Comparison of ENCODE assay signal across 30 cellular contexts in genomic region chr9:7760014-7760415, GRCh38. TPM values are rescaled to one million over a fixed set of nuclear protein-coding genes. Genes with fewer than 3 reads are reported as not detected.
DNase-seq lines count a peak whose midpoint lies in the region; ATAC-seq and TF ChIP-seq lines count a peak whose summit lies in the region.
"Had no signal": no experiment of that assay in that cellular context is flagged by ENCODE, and none has a peak within 500 bp of the region (broad histone marks: within the 10 kb centered on the region; RNA-seq: fewer than 3 reads in every experiment).

No MANE protein-coding gene starts in this region.

- H3K9me3 ChIP-seq in adipocyte (ENCODE audit: control insufficient read depth, low read length) (peaks cover 8% of the 10 kb centered on the region), gastroesophageal sphincter (peaks cover 0 to 6% (median 0%) of the 10 kb centered on the region in 3 donors)
- H3K9me3 ChIP-seq: colonic mucosa, pancreas, testis had no signal

- no peaks in the 10 kb centered on the region for H3K36me3 ChIP-seq in adipocyte (ENCODE audit: control insufficient read depth, insufficient read depth, low read length, severe bottlenecking)
- no peaks in the 10 kb centered on the region for H3K36me3 ChIP-seq in gastroesophageal sphincter
- H3K36me3 ChIP-seq: colonic mucosa, pancreas had no signal

- WGBS in gastroesophageal sphincter (ENCODE audit: low coverage in 1 of 2), 2 donors: 60% methylated on average over 1 of the region's 1 CpG; no CpG with 5 or more reads in 1 of the 2 donors

- peak; percentile 68 for ATAC-seq in gastroesophageal sphincter
- ATAC-seq: activated CD4-positive, CD25-positive, alpha-beta regulatory T cell treated with anti-CD3 and anti-CD28 coated beads, Interleukin-2, amount 50 U/mL, for 24 hours; esophagus mucosa; GM23338; stimulated activated memory B cell treated with anti-CD40 and anti-IgM and Interleukin-4, amounts not matched to agents 10 μg/mL and 1 μg/mL and 100 μg/mL, for 72 hours had no signal

- no peak overlapping the region for H3K27ac ChIP-seq in gastroesophageal sphincter
- H3K27ac ChIP-seq: 22Rv1, colonic mucosa, KMS-11, pancreas, SK-N-MC, testis had no signal

- no peak for TF ChIP-seq CTCF in gastroesophageal sphincter (IDR thresholded peaks at IDR 0.05)

- H3K4me1 ChIP-seq in adipocyte (ENCODE audit: control insufficient read depth, insufficient read depth, low read length): peaks cover 11% of the 10 kb centered on the region
- H3K4me1 ChIP-seq in gastroesophageal sphincter: no peaks in the 10 kb centered on the region
- H3K4me1 ChIP-seq: colonic mucosa, pancreas, testis had no signal

- H3K4me3 ChIP-seq in adipocyte (ENCODE audit: low read length): no peak overlapping the region
- no peak overlapping the region for H3K4me3 ChIP-seq in gastroesophageal sphincter
- no peak overlapping the region for H3K4me3 ChIP-seq in skeletal muscle cell (ENCODE audit: low read depth, low read length)
- H3K4me3 ChIP-seq: colonic mucosa, GM23338, lung, pancreas, SK-N-MC, testis had no signal

- no peak for TF ChIP-seq POLR2A in gastroesophageal sphincter (IDR thresholded peaks at IDR 0.05)

- DNase-seq in DMS 273 (lab: John Stamatoyannopoulos, UW; ENCODE audit: unreplicated experiment) (peak; percentile 1), DMS 273 treated with DMSO at 0.1 percent for 48 hours (lab: John Stamatoyannopoulos, UW) (no peak), adipocyte (ENCODE audit: low read depth) (peak; percentile 17), skeletal muscle cell (ENCODE audit: low read depth) (peak; percentile 74), Kasumi-1 (lab: John Stamatoyannopoulos, UW) (no peak), NCI-H1930 (lab: John Stamatoyannopoulos, UW) (no peak), superior temporal gyrus (ENCODE audit: extremely low spot score) (no peak)
- DNase-seq: activated CD4-positive, alpha-beta memory T cell treated with anti-CD3 and anti-CD28 coated beads, Interleukin-2, amount 10 ng/mL, durations not matched to agents 7 days and 5 days; activated CD8-positive, alpha-beta memory T cell treated with anti-CD3 and anti-CD28 coated beads, Interleukin-2, amount 50 U/mL, for 48 hours; activated naive CD4-positive, alpha-beta T cell treated with anti-CD3 and anti-CD28 coated beads, Interleukin-2, amount 10 ng/mL, durations not matched to agents 7 days and 5 days; amniotic stem cell; CD4-positive, alpha-beta T cell; colonic mucosa; DMS153; glutamatergic neuron; NCI-H1694 treated with DMSO at 0.1 percent for 48 hours; NCI-H226; NCI-H69; pancreas; stimulated activated CD4-positive, alpha-beta T cell treated with anti-CD3 and anti-CD28 coated beads, Interleukin-4, amount 100 ng/mL, for 4 hours; testis had no signal

- TF ChIP-seq EP300 in gastroesophageal sphincter (IDR thresholded peaks at IDR 0.05): no peak

- no peaks in the 10 kb centered on the region for H3K27me3 ChIP-seq in adipocyte (replicated peaks; ENCODE audit: control insufficient read depth, insufficient read depth, low read length)
- H3K27me3 ChIP-seq in gastroesophageal sphincter: no peaks in the 10 kb centered on the region
- H3K27me3 ChIP-seq: colonic mucosa, pancreas, testis had no signal

- H3K9ac ChIP-seq in adipocyte (ENCODE audit: low read length): no peak overlapping the region
- H3K9ac ChIP-seq: KMS-11 had no signal

RNA-seq across cellular contexts. Expression of gene DMAC1, which starts 39.6 kb away (rescaled TPM):
- 10 to 100 TPM; 12.8 to 18.8 (median 15.3) TPM for total RNA-seq in gastroesophageal sphincter

Comparison
In these comparisons a context has a peak if more than half of its experiments do, and no peak if none do; other contexts are left out.
1. DNase-seq: peak in DMS 273 (single experiment), adipocyte (single experiment) and skeletal muscle cell (single experiment); none in DMS 273 treated with DMSO at 0.1 percent for 48 hours (single experiment), Kasumi-1 (0 of 2), NCI-H1930 (0 of 2) and superior temporal gyrus (single experiment).